1 cellular context compared by ENCODE assay signal in genomic region chr1:196407358-196408041, GRCh38.
TF ChIP-seq lines count a peak whose summit lies in the region.

No MANE protein-coding gene starts in this region.

TF ChIP-seq in GM23338, 12 proteins besides CTCF, POLR2A, EP300 and RAD21 (continued from another document):
- TF ChIP-seq REST (IDR thresholded peaks at IDR 0.05; ENCODE audit: unreplicated experiment), result no peak
- no peak for TF ChIP-seq STAT1 (IDR thresholded peaks at IDR 0.05; ENCODE audit: unreplicated experiment)
- TF ChIP-seq POLR2AphosphoS5 (IDR thresholded peaks at IDR 0.05; ENCODE audit: low read depth), result no peak
- no peak for TF ChIP-seq EZH2 (IDR thresholded peaks at IDR 0.05; ENCODE audit: low read depth, unreplicated experiment)
- TF ChIP-seq CREB1 (CRISPR knock-in tag; IDR thresholded peaks at IDR 0.05; ENCODE audit: low read depth), result no peak
- no peak for TF ChIP-seq ZNF114 (CRISPR knock-in tag; IDR thresholded peaks at IDR 0.05)
- TF ChIP-seq JUNB (IDR thresholded peaks at IDR 0.05; ENCODE audit: unreplicated experiment), result no peak
- no peak for TF ChIP-seq ETS1 (IDR thresholded peaks at IDR 0.05)
- TF ChIP-seq NANOG (IDR thresholded peaks at IDR 0.05; ENCODE audit: borderline replicate concordance), result no peak
